Comparison of ENCODE assay signal across 11 cellular contexts in the genomic region with DNA sequence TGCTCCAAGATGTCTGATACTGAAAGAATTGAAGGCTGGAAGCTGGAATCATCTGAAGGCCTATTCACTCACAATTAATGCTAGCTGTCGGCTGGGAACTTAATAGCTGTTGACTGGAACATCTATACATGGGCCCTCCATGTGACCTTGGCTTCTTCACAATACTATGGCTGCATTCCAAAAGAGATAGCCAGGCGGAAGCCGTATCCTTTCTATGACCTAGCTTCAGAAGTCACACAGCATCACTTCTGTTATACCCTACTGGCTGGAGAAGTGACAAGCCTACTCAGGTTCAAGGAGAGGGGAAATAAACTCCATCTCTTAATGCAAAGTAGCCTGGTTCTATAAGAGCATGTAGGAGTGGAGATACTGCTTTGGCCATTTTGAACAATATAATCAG.
"Had no signal": no experiment of that assay in that cellular context is flagged by ENCODE, and none has a peak within 500 bp of the region (broad histone marks: within the 10 kb centered on the region; RNA-seq: fewer than 3 reads in every experiment).

No MANE protein-coding gene starts in this region.

- H3K36me3 ChIP-seq: neutrophil, tibial nerve had no signal

- H3K27me3 ChIP-seq: neutrophil, tibial nerve had no signal

- DNase-seq: activated CD8-positive, alpha-beta T cell treated with anti-CD3 and anti-CD28 coated beads, Interleukin-2, amount 10 ng/mL, durations not matched to agents 7 days and 5 days; activated naive CD4-positive, alpha-beta T cell treated with anti-CD3 and anti-CD28 coated beads, Interleukin-2, amount 10 ng/mL, durations not matched to agents 7 days and 5 days; erythroblast; midbrain; naive B cell; posterior cingulate gyrus; SW 1271 had no signal

- H3K4me2 ChIP-seq: smooth muscle cell had no signal

- H3K4me3 ChIP-seq: smooth muscle cell, tibial nerve had no signal

- H3K9me3 ChIP-seq: neutrophil, tibial nerve had no signal

- H3K27ac ChIP-seq: neutrophil, tibial nerve, VCaP had no signal

- ATAC-seq: activated CD8-positive, alpha-beta T cell treated with anti-CD3 and anti-CD28 coated beads, Interleukin-2, amount 10 ng/mL, durations not matched to agents 7 days and 5 days had no signal
